ENCODE assay signal across 19 cellular contexts in the genomic region with DNA sequence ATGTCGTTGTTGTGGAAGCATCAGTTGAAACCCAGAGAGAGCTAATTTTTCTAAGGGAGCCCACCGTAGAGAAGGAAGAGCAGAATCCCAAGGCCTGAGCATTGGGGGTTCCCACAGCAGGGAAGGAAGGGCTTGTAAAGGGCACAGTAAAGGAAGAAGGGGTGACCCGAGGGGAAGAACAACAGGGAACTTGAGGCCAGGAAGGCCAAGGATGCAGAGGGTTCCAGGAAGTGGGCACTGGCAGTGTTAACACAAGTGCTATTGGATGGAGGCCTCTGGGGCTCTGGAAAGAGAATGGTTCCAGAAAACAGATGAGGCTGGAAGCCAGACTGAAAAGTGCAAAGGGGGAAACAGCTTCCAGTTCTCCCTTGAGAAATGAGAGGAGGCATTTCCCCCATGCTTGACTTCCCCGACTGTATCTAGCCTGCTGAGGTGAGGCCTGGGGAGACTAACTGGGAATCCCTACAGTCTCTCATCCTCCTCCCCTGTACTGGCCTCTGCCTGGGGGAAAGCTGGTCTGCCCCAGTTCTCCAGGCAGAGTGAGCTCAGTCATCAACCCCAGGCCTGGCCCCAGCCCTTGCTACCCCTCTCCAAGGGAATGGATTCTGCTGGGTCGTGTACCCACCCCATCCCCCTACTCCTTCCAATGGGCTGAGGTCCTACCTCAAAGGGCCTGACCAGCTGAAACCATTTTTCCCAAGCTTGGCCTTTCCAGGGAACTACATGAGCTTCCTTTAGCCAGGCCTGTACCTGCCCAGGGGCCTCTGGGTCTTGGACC. TPM values are rescaled to one million over a fixed set of nuclear protein-coding genes. Genes with fewer than 3 reads are reported as not detected.
DNase-seq lines count a peak whose midpoint lies in the region; FAIRE-seq and TF ChIP-seq lines count a peak whose summit lies in the region.
"Had no signal": no experiment of that assay in that cellular context is flagged by ENCODE, and none has a peak within 500 bp of the region (broad histone marks: within the 10 kb centered on the region; RNA-seq: fewer than 3 reads in every experiment).

No MANE protein-coding gene starts in this region.

- CTCF ChIA-PET in Caco-2 (lab: Charles Lee) (no interaction called here), endothelial cell of umbilical vein (lab: Charles Lee) (interaction anchor here (1.2 kb wide), 1 partner anchor 8 kb away, joined by 5 read pairs; no protein-coding TSS in a partner anchor)

- H2AK5ac ChIP-seq in trophoblast cell (ENCODE audit: low read length), result no peak overlapping the region

- no peaks in the 10 kb centered on the region for H3K36me3 Mint-ChIP-seq in activated CD4-positive, alpha-beta T cell treated with anti-CD3 and anti-CD28 coated beads, Interleukin-2, amount 10 ng/mL, durations not matched to agents 24 days and 14 days (ENCODE audit: low read depth)
- H3K36me3 Mint-ChIP-seq in Caco-2 (ENCODE audit: insufficient read depth, unreplicated experiment), result no peaks in the 10 kb centered on the region
- H3K36me3 Mint-ChIP-seq: WTC11 had no signal

- peaks cover 16% of the 10 kb centered on the region for H3K4me1 Mint-ChIP-seq in activated CD4-positive, alpha-beta T cell treated with anti-CD3 and anti-CD28 coated beads, Interleukin-2, amount 10 ng/mL, durations not matched to agents 24 days and 14 days
- H3K4me1 Mint-ChIP-seq in Caco-2 (ENCODE audit: low read depth, unreplicated experiment), result peaks cover 43% of the 10 kb centered on the region

- H3K9me1 ChIP-seq in endothelial cell of umbilical vein (replicated peaks; ENCODE audit: control insufficient read depth, extremely low read depth, insufficient read depth, low read length), result no peaks in the 10 kb centered on the region

- H3K4me3 Mint-ChIP-seq in activated CD4-positive, alpha-beta T cell treated with anti-CD3 and anti-CD28 coated beads, Interleukin-2, amount 10 ng/mL, durations not matched to agents 24 days and 14 days, result no peak overlapping the region
- no peak overlapping the region for H3K4me3 Mint-ChIP-seq in Caco-2 (ENCODE audit: unreplicated experiment)
- H3K4me3 Mint-ChIP-seq: activated T-helper 17 cell treated with anti-CD3 and anti-CD28 coated beads, Interleukin-2, amount 50 U/mL, for 72 hours; WTC11 had no signal

- H3K27ac ChIP-seq in endothelial cell of umbilical vein (ENCODE audit: insufficient read depth, low read depth, low read length) (no peak overlapping the region), trophoblast cell (ENCODE audit: low read depth, low read length) (no peak overlapping the region)

- no peak overlapping the region for H3K14ac ChIP-seq in trophoblast cell (ENCODE audit: low read length)

- no peak overlapping the region for H2BK5ac ChIP-seq in trophoblast cell (ENCODE audit: low read depth, low read length, poor library complexity)

- no peak for FAIRE-seq in endothelial cell of umbilical vein (lab: Jason Lieb, UNC)
- FAIRE-seq: urothelium cell line had no signal

- H4K8ac ChIP-seq in trophoblast cell (ENCODE audit: low read depth, low read length), result no peak overlapping the region

- POLR2A ChIA-PET in Caco-2 (lab: Charles Lee), result interaction anchor here (1.3 kb wide), 1 partner anchor 24 kb away, joined by 3 read pairs; no protein-coding TSS in a partner anchor
- POLR2A ChIA-PET in endothelial cell of umbilical vein (lab: Charles Lee), result no interaction called here

- no peaks in the 10 kb centered on the region for H3K27me3 Mint-ChIP-seq in activated CD4-positive, alpha-beta T cell treated with anti-CD3 and anti-CD28 coated beads, Interleukin-2, amount 10 ng/mL, durations not matched to agents 24 days and 14 days
- no peaks in the 10 kb centered on the region for H3K27me3 Mint-ChIP-seq in Caco-2 (ENCODE audit: insufficient read depth, unreplicated experiment)
- H3K27me3 Mint-ChIP-seq: activated T-helper 17 cell treated with anti-CD3 and anti-CD28 coated beads, Interleukin-2, amount 50 U/mL, for 72 hours had no signal

- H3K9me3 ChIP-seq in Caco-2 (no peaks in the 10 kb centered on the region), endothelial cell of umbilical vein (replicated peaks; ENCODE audit: control insufficient read depth, insufficient read depth, low read length) (no peaks in the 10 kb centered on the region), trophoblast cell (ENCODE audit: insufficient read depth, low read depth, low read length) (no peaks in the 10 kb centered on the region)
- H3K9me3 ChIP-seq: gastroesophageal sphincter, HAP-1 had no signal

- intact Hi-C loops in activated CD4-positive, alpha-beta T cell treated with anti-CD3 and anti-CD28 coated beads, Interleukin-2, amount 10 ng/mL, durations not matched to agents 24 days and 14 days (cut with micrococcal nuclease), result no loop called here
- intact Hi-C loops in Caco-2 (cut with micrococcal nuclease; ENCODE audit: unreplicated experiment) (no loop called here), endothelial cell of umbilical vein (cut with micrococcal nuclease) (no loop called here)

- H3K27me3 ChIP-seq in Caco-2 (replicated peaks; ENCODE audit: control insufficient read depth, insufficient read depth, low read length) (no peaks in the 10 kb centered on the region), endothelial cell of umbilical vein (ENCODE audit: control insufficient read depth in 2 of 2, insufficient read depth in 2 of 2, low read length in 2 of 2) (no peaks in the 10 kb centered on the region), trophoblast cell (ENCODE audit: insufficient read depth, low read length) (no peaks in the 10 kb centered on the region)
- H3K27me3 ChIP-seq: gastroesophageal sphincter had no signal

- no peak for DNase-seq in activated CD4-positive, alpha-beta T cell treated with anti-CD3 and anti-CD28 coated beads, Interleukin-2, amount 10 ng/mL, durations not matched to agents 24 days and 14 days
- no peak for DNase-seq in activated CD4-positive, alpha-beta T cell treated with anti-CD3 and anti-CD28 coated beads, Interleukin-2, amount 50 U/mL, for 48 hours
- DNase-seq in Caco-2 (no peak), endothelial cell of umbilical vein (ENCODE audit: low read depth, low spot score) (no peak), trophoblast cell (no peak), mucosa of gallbladder (ENCODE audit: low spot score) (no peak), GM19238 (ENCODE audit: insufficient read length, low spot score) (no peak), GM03348 (ENCODE audit: low spot score) (no peak)
- DNase-seq: 8988T; C1 segment of cervical spinal cord; NCI-H1417; NCI-H526; stimulated activated naive CD8-positive, alpha-beta T cell treated with anti-CD3 and anti-CD28 coated beads, Interleukin-15, Interleukin-2, amounts not matched to agents 100 U/mL and 50 U/mL, for 24 hours; T-helper 2 cell had no signal

- WGBS in trophoblast cell (ENCODE audit: extremely low coverage, insufficient coverage, insufficient read length), result no CpG with 5 or more reads among the region's 5 CpGs

- H3K9me3 Mint-ChIP-seq in activated CD4-positive, alpha-beta T cell treated with anti-CD3 and anti-CD28 coated beads, Interleukin-2, amount 10 ng/mL, durations not matched to agents 24 days and 14 days, result no peaks in the 10 kb centered on the region
- no peaks in the 10 kb centered on the region for H3K9me3 Mint-ChIP-seq in Caco-2 (ENCODE audit: unreplicated experiment)
- H3K9me3 Mint-ChIP-seq: activated T-helper 17 cell treated with anti-CD3 and anti-CD28 coated beads, Interleukin-2, amount 50 U/mL, for 72 hours; WTC11 had no signal

- no peak for TF ChIP-seq POLR2A in endothelial cell of umbilical vein (IDR thresholded peaks at IDR 0.05; ENCODE audit: low read depth, low read length)

- H3K23ac ChIP-seq in trophoblast cell (ENCODE audit: low read length), result no peak overlapping the region

- no peak overlapping the region for H4K12ac ChIP-seq in trophoblast cell (ENCODE audit: low read depth, low read length)

- H3K4me3 ChIP-seq in Caco-2 (ENCODE audit: low read depth, low read length) (no peak overlapping the region), endothelial cell of umbilical vein (replicated peaks in 1 of 3; ENCODE audit: insufficient read depth in 1 of 3, low read depth in 1 of 3, low read length in 3 of 3) (no peak overlapping the region), trophoblast cell (ENCODE audit: low read depth, low read length) (no peak overlapping the region)
- H3K4me3 ChIP-seq: gastroesophageal sphincter, HAP-1 had no signal

- H3K4me1 ChIP-seq in Caco-2 (peaks cover 40% of the 10 kb centered on the region), endothelial cell of umbilical vein (ENCODE audit: control insufficient read depth, extremely low read depth, insufficient read depth, low read length) (peaks cover 13% of the 10 kb centered on the region), trophoblast cell (ENCODE audit: control insufficient read depth in 1 of 2, insufficient read depth in 2 of 2, low read length in 2 of 2) (peaks cover 6 to 11% of the 10 kb centered on the region in 2 experiments)
- H3K4me1 ChIP-seq: HAP-1 had no signal

- H3K79me2 ChIP-seq in endothelial cell of umbilical vein (ENCODE audit: control insufficient read depth, insufficient read depth, low read length), result no peaks in the 10 kb centered on the region
- H3K79me2 ChIP-seq in trophoblast cell (ENCODE audit: control insufficient read depth, insufficient read depth, low read length, poor library complexity), result no peaks in the 10 kb centered on the region

- peak overlapping the region; percentile 52 for H2BK12ac ChIP-seq in trophoblast cell (ENCODE audit: low read length)

- BruUV-seq in Caco-2 (replicated peaks; lab: Mats Ljungman, UMichigan), result no TSS peak
- BruUV-seq in endothelial cell of umbilical vein (replicated peaks; lab: Mats Ljungman, UMichigan), result no TSS peak

- H3K9ac ChIP-seq in endothelial cell of umbilical vein (replicated peaks; ENCODE audit: extremely low read depth, insufficient read depth, low read length) (no peak overlapping the region), trophoblast cell (ENCODE audit: low read length) (no peak overlapping the region)

- TF ChIP-seq CTCF in Caco-2 (IDR thresholded peaks at IDR 0.05; ENCODE audit: insufficient read depth in 1 of 2, low read depth in 1 of 2, low read length in 1 of 2, severe bottlenecking in 1 of 2, unreplicated experiment in 1 of 2) (no peak), endothelial cell of umbilical vein (IDR thresholded peaks at IDR 0.05; ENCODE audit: extremely low read depth in 1 of 2, insufficient read depth in 1 of 2, low read depth in 1 of 2, low read length in 2 of 2) (no peak)

- peak overlapping the region; percentile 39 for H3K27ac Mint-ChIP-seq in activated CD4-positive, alpha-beta T cell treated with anti-CD3 and anti-CD28 coated beads, Interleukin-2, amount 10 ng/mL, durations not matched to agents 24 days and 14 days
- H3K27ac Mint-ChIP-seq in Caco-2 (ENCODE audit: unreplicated experiment), result peak overlapping the region; percentile 89
- H3K27ac Mint-ChIP-seq: activated T-helper 17 cell treated with anti-CD3 and anti-CD28 coated beads, Interleukin-2, amount 50 U/mL, for 72 hours had no signal

- H3K79me1 ChIP-seq in trophoblast cell (ENCODE audit: low read length), result no peaks in the 10 kb centered on the region

- H3K4ac ChIP-seq in trophoblast cell (ENCODE audit: low read depth, low read length), result no peak overlapping the region

- H3K4me2 ChIP-seq in endothelial cell of umbilical vein (ENCODE audit: insufficient read depth, low read length), result no peak overlapping the region
- H3K4me2 ChIP-seq in trophoblast cell (ENCODE audit: low read length), result no peak overlapping the region

- H2AFZ ChIP-seq in endothelial cell of umbilical vein (ENCODE audit: low read depth, low read length) (peak overlapping the region; percentile 18), trophoblast cell (ENCODE audit: insufficient read depth, low read length, poor library complexity) (no peak overlapping the region)

- H2BK120ac ChIP-seq in trophoblast cell (ENCODE audit: insufficient read depth, low read length, poor library complexity), result no peak overlapping the region

- H3K36me3 ChIP-seq in Caco-2 (ENCODE audit: control insufficient read depth, insufficient read depth, low read length), result no peaks in the 10 kb centered on the region
- H3K36me3 ChIP-seq in endothelial cell of umbilical vein (ENCODE audit: control insufficient read depth in 2 of 2, extremely low read depth in 1 of 2, insufficient read depth in 2 of 2, low read length in 2 of 2), result no peaks in the 10 kb centered on the region
- H3K36me3 ChIP-seq in trophoblast cell (ENCODE audit: control insufficient read depth in 1 of 2, insufficient read depth in 2 of 2, low read length in 2 of 2), result no peaks in the 10 kb centered on the region
- H3K36me3 ChIP-seq: gastroesophageal sphincter, HAP-1 had no signal

- peak overlapping the region; percentile 0 for H4K91ac ChIP-seq in trophoblast cell (ENCODE audit: low read depth, low read length)

- H4K20me1 ChIP-seq in endothelial cell of umbilical vein (replicated peaks; ENCODE audit: control insufficient read depth, extremely low read depth, insufficient read depth, low read length), result no peaks in the 10 kb centered on the region

- no peak overlapping the region for H3K18ac ChIP-seq in trophoblast cell (ENCODE audit: low read length)

- dilution Hi-C loops in endothelial cell of umbilical vein (cut with MboI; ENCODE audit: extremely low pct_ligation_motif_present, low sequenced_read_pairs), result loop anchor here (25.0 kb wide), 1 partner anchor 684 kb away; no protein-coding TSS in a partner anchor

RNA-seq across cellular contexts. Expression of gene MRPL33, which starts 43.2 kb away (rescaled TPM):
- total RNA-seq in activated CD4-positive, alpha-beta T cell treated with anti-CD3 and anti-CD28 coated beads, Interleukin-2, amount 10 ng/mL, durations not matched to agents 24 days and 14 days, result 59.0 and 59.6 TPM in 2 replicates
- total RNA-seq in Caco-2 (2022), result 84.9 and 89.5 TPM in 2 replicates
- 96.7 and 97.4 TPM in 2 replicates for total RNA-seq in endothelial cell of umbilical vein
- 22.7 and 36.1 TPM in 2 replicates for polyA plus RNA-seq in endothelial cell of umbilical vein
- polyA plus RNA-seq in endothelial cell of umbilical vein (2011; cell fraction: cytosol; rRNA removed), result 94.7 and 104 TPM in 2 replicates
- polyA plus RNA-seq in endothelial cell of umbilical vein (2011; cell fraction: nucleus; rRNA removed), result 30.5 and 49.8 TPM in 2 replicates
- polyA plus RNA-seq in endothelial cell of umbilical vein (2012), result 202 and 208 TPM in 2 replicates
- 4.9 and 9.9 TPM in 2 replicates for polyA minus RNA-seq in endothelial cell of umbilical vein
- 10.2 TPM for polyA minus RNA-seq in endothelial cell of umbilical vein (2011; cell fraction: cytosol; rRNA and poly(A)+ RNA removed)
- polyA minus RNA-seq in endothelial cell of umbilical vein (2011; cell fraction: nucleus; rRNA and poly(A)+ RNA removed), result 10.6 and 10.7 TPM in 2 replicates
- 276 and 290 TPM in 2 replicates for polyA plus RNA-seq in trophoblast cell (2013)
- 78.5 TPM for total RNA-seq in mucosa of gallbladder
